In genomic region chr2:68284896-68285295, GRCh38 we compare ENCODE assay signal across 12 cellular contexts. TPM values are rescaled to one million over a fixed set of nuclear protein-coding genes. Genes with fewer than 3 reads are reported as not detected.
DNase-seq lines count a peak whose midpoint lies in the region; ATAC-seq and TF ChIP-seq lines count a peak whose summit lies in the region.
"Had no signal": no experiment of that assay in that cellular context is flagged by ENCODE, and none has a peak within 500 bp of the region (broad histone marks: within the 10 kb centered on the region; RNA-seq: fewer than 3 reads in every experiment).

No MANE protein-coding gene starts in this region.

- H3K27ac ChIP-seq in RWPE2 (ENCODE audit: poor library complexity, severe bottlenecking) = no peak overlapping the region
- H3K27ac ChIP-seq in sigmoid colon = peak overlapping the region in 1 of 4 donors; percentile 16
- no peak overlapping the region for H3K27ac ChIP-seq in Peyer's patch
- H3K27ac ChIP-seq: thoracic aorta had no signal

- no peak for TF ChIP-seq EP300 in sigmoid colon (IDR thresholded peaks at IDR 0.05)

- H3K36me3 ChIP-seq in H7 (replicated peaks; ENCODE audit: control insufficient read depth, insufficient read depth, low read length) (no peaks in the 10 kb centered on the region), RWPE2 (ENCODE audit: low read depth) (no peaks in the 10 kb centered on the region), sigmoid colon (no peaks in the 10 kb centered on the region), Peyer's patch (no peaks in the 10 kb centered on the region)
- H3K36me3 ChIP-seq: thoracic aorta had no signal

- no peaks in the 10 kb centered on the region for H3K27me3 ChIP-seq in H7 (ENCODE audit: control insufficient read depth, insufficient read depth, low read length)
- H3K27me3 ChIP-seq in RWPE2 (ENCODE audit: insufficient read depth, poor library complexity, severe bottlenecking) = no peaks in the 10 kb centered on the region
- H3K27me3 ChIP-seq in sigmoid colon = no peaks in the 10 kb centered on the region
- H3K27me3 ChIP-seq in Peyer's patch = no peaks in the 10 kb centered on the region

- DNase-seq in H7 (peak; percentile 36), RWPE2 (ENCODE audit: low spot score) (no peak), foreskin fibroblast (peak; percentile 79 to 92), sigmoid colon (peak; percentile 76), Peyer's patch (no peak)
- DNase-seq: GF-D8, KBM-7 had no signal

- no peak for TF ChIP-seq POLR2A in sigmoid colon (IDR thresholded peaks at IDR 0.05)
- no peak for TF ChIP-seq POLR2A in Peyer's patch (IDR thresholded peaks at IDR 0.05)

- H3K9me3 ChIP-seq in RWPE2 (ENCODE audit: severe bottlenecking) (no peaks in the 10 kb centered on the region), sigmoid colon (no peaks in the 10 kb centered on the region), Peyer's patch (no peaks in the 10 kb centered on the region)
- H3K9me3 ChIP-seq: thoracic aorta had no signal

- H3K4me1 ChIP-seq in RWPE2 (ENCODE audit: insufficient read depth, poor library complexity, severe bottlenecking) = no peaks in the 10 kb centered on the region
- H3K4me1 ChIP-seq in sigmoid colon = peaks cover 0 to 14% (median 12%) of the 10 kb centered on the region in 4 donors
- no peaks in the 10 kb centered on the region for H3K4me1 ChIP-seq in Peyer's patch

- no peak overlapping the region for H3K4me3 ChIP-seq in H7 (ENCODE audit: insufficient read depth, low read depth, low read length)
- H3K4me3 ChIP-seq in RWPE2 (ENCODE audit: severe bottlenecking) = no peak overlapping the region
- no peak overlapping the region for H3K4me3 ChIP-seq in foreskin fibroblast (ENCODE audit: low read depth in 1 of 2, low read length in 2 of 2)
- no peak overlapping the region for H3K4me3 ChIP-seq in sigmoid colon
- H3K4me3 ChIP-seq in Peyer's patch = no peak overlapping the region
- H3K4me3 ChIP-seq: thoracic aorta had no signal

- WGBS in sigmoid colon, 2 donors = 66 to 70% methylated on average over 3 of the region's 3 CpGs

- ATAC-seq in RWPE2 (ENCODE audit: low read depth) = 0 out of 3 replicates have a peak, but pooled peaks have one; percentile 53
- no peak for ATAC-seq in GM18873 (IDR thresholded peaks at IDR 0.05; ENCODE audit: low FRiP score, unreplicated experiment)
- ATAC-seq in GM21528 (IDR thresholded peaks at IDR 0.05; ENCODE audit: low FRiP score, unreplicated experiment) = no peak
- no peak for ATAC-seq in HG03175 (IDR thresholded peaks at IDR 0.05; ENCODE audit: unreplicated experiment)
- ATAC-seq: activated naive CD4-positive, alpha-beta T cell treated with anti-CD3 and anti-CD28 coated beads, Interleukin-2, amount 50 U/mL, for 72 hours had no signal

- no peak for TF ChIP-seq CTCF in RWPE2 (IDR thresholded peaks at IDR 0.05; ENCODE audit: poor library complexity, severe bottlenecking)
- TF ChIP-seq CTCF in foreskin fibroblast (IDR thresholded peaks at IDR 0.05; ENCODE audit: low read depth, low read length) = no peak
- no peak for TF ChIP-seq CTCF in sigmoid colon (IDR thresholded peaks at IDR 0.05)
- no peak for TF ChIP-seq CTCF in Peyer's patch (IDR thresholded peaks at IDR 0.05)

- intact Hi-C loops in sigmoid colon (cut with DNase I) = no loop called here

RNA-seq across cellular contexts. Expression of gene PPP3R1, which starts 32.6 kb away (rescaled TPM):
- 20.1 and 24.1 TPM in 2 replicates for total RNA-seq in H7 (2014; rRNA removed; shearing (Covaris generic))
- 10 to 100 TPM; 28.4 to 38.5 (median 36.6) TPM for total RNA-seq in sigmoid colon
- polyA plus RNA-seq in sigmoid colon = 10 to 100 TPM; 17.4 to 28.8 (median 27.5) TPM
- 10 to 100 TPM; 18.5 to 33.8 (median 25.4) TPM for total RNA-seq in Peyer's patch

RNA-seq across cellular contexts. Expression of gene CNRIP1, which starts 34.9 kb away (rescaled TPM):
- 0.80 and 0.81 TPM in 2 replicates for total RNA-seq in H7 (2014; rRNA removed; shearing (Covaris generic))
- total RNA-seq in sigmoid colon (10 to 100 TPM; 22.5 to 38.2 (median 32.6) TPM), Peyer's patch (10 to 100 TPM in 1 of 4 donors, 1 to 10 TPM in 3; 2.1 to 21.5 (median 4.8) TPM)
- polyA plus RNA-seq in sigmoid colon = 10 to 100 TPM in 2 of 3 donors, 1 to 10 TPM in 1; 6.2 to 16.2 (median 10.0) TPM
- total RNA-seq: activated naive CD4-positive, alpha-beta T cell treated with anti-CD3 and anti-CD28 coated beads, Interleukin-2, amount 50 U/mL, for 72 hours had no signal

Comparison
In these comparisons a context has a peak if more than half of its experiments do, and no peak if none do; other contexts are left out.
1. DNase-seq: peak in H7 (single experiment), foreskin fibroblast (2 of 2) and sigmoid colon (single experiment); none in RWPE2 (single experiment) and Peyer's patch (0 of 3).